17 cellular contexts compared by ENCODE assay signal in genomic region chr2:42754776-42755140, GRCh38. TPM values are rescaled to one million over a fixed set of nuclear protein-coding genes. Genes with fewer than 3 reads are reported as not detected.
A peak's percentile ranks its signal among the peaks of the same experiment; 100 is the strongest.
DNase-seq lines count a peak whose midpoint lies in the region; ATAC-seq and TF ChIP-seq lines count a peak whose summit lies in the region.
"Had no signal": no experiment of that assay in that cellular context is flagged by ENCODE, and none has a peak within 500 bp of the region (broad histone marks: within the 10 kb centered on the region; RNA-seq: fewer than 3 reads in every experiment).

No MANE protein-coding gene starts in this region.

- H3K4me1 ChIP-seq in osteoblast (ENCODE audit: insufficient read depth, low read length) (peaks cover 12% of the 10 kb centered on the region), vagina (peaks cover 15% of the 10 kb centered on the region)
- H3K4me1 ChIP-seq: A549, breast epithelium had no signal

- intact Hi-C loops in left ventricle myocardium superior (cut with micrococcal nuclease), result no loop called here
- intact Hi-C loops in left cardiac atrium (cut with DNase I), result no loop called here
- intact Hi-C loops in vagina (cut with DNase I), result no loop called here

- peak overlapping the region; percentile 45 for H3K4me2 ChIP-seq in osteoblast (ENCODE audit: insufficient read depth, low read length)
- H3K4me2 ChIP-seq: A549 had no signal

- H3K27me3 ChIP-seq in osteoblast (ENCODE audit: insufficient read depth, low read length) (no peaks in the 10 kb centered on the region), vagina (no peaks in the 10 kb centered on the region)
- H3K27me3 ChIP-seq: breast epithelium had no signal

- no peaks in the 10 kb centered on the region for H4K20me1 ChIP-seq in osteoblast (ENCODE audit: insufficient read depth, low read length)

- TF ChIP-seq POLR2A in vagina (IDR thresholded peaks at IDR 0.05), result no peak

- no peaks in the 10 kb centered on the region for H3K36me3 ChIP-seq in osteoblast (ENCODE audit: insufficient read depth, low read length)
- H3K36me3 ChIP-seq in vagina, result no peaks in the 10 kb centered on the region
- H3K36me3 ChIP-seq: breast epithelium had no signal

- ATAC-seq in left ventricle myocardium superior (peak; percentile 14), left cardiac atrium (no peak), GM18861 (IDR thresholded peaks at IDR 0.05; ENCODE audit: unreplicated experiment) (no peak), HG02798 (IDR thresholded peaks at IDR 0.05; ENCODE audit: poor library complexity, unreplicated experiment) (no peak)
- ATAC-seq: A549 had no signal

- TF ChIP-seq CTCF in osteoblast (IDR thresholded peaks at IDR 0.05; ENCODE audit: extremely low read depth, low read depth, low read length) (no peak), vagina (IDR thresholded peaks at IDR 0.05) (no peak)

- no peak overlapping the region for H2AFZ ChIP-seq in osteoblast (ENCODE audit: low read length)

- H3K4me3 ChIP-seq in osteoblast (ENCODE audit: insufficient read depth, low read length), result no peak overlapping the region
- H3K4me3 ChIP-seq in vagina, result no peak overlapping the region
- H3K4me3 ChIP-seq: A549, breast epithelium had no signal

- H3K9me3 ChIP-seq in osteoblast (ENCODE audit: low read depth, low read length), result no peaks in the 10 kb centered on the region
- no peaks in the 10 kb centered on the region for H3K9me3 ChIP-seq in vagina
- H3K9me3 ChIP-seq: A549, breast epithelium had no signal

- peak overlapping the region; percentile 89 for H3K27ac ChIP-seq in cingulate gyrus (ENCODE audit: low read depth, low read length)
- no peak overlapping the region for H3K27ac ChIP-seq in osteoblast (ENCODE audit: low read depth, low read length)
- H3K27ac ChIP-seq in vagina, result peak overlapping the region; percentile 42
- H3K27ac ChIP-seq: A549, breast epithelium had no signal

- DNase-seq in left ventricle myocardium superior (no peak), left cardiac atrium (no peak), osteoblast (ENCODE audit: insufficient read length, low spot score, missing footprints) (no peak), vagina (ENCODE audit: extremely low spot score in 2 of 2) (no peak), HPDE6-E6E7 (ENCODE audit: extremely low spot score) (no peak)
- DNase-seq: activated CD4-positive, CD25-positive, alpha-beta regulatory T cell; activated naive CD4-positive, alpha-beta T cell treated with anti-CD3 and anti-CD28 coated beads, Interleukin-2, amount 10 ng/mL, durations not matched to agents 7 days and 5 days; GOT3; NCI-H526; stimulated activated CD8-positive, alpha-beta memory T cell treated with anti-CD3 and anti-CD28 coated beads, Interleukin-4, amount 100 ng/mL, for 48 hours had no signal

- H3K79me2 ChIP-seq in osteoblast (ENCODE audit: insufficient read depth, low read length), result no peaks in the 10 kb centered on the region

RNA-seq across cellular contexts. Expression of gene OXER1, which starts 9.2 kb away (rescaled TPM):
- total RNA-seq in left ventricle myocardium superior (0.74 TPM), left cardiac atrium (under 1 TPM; 0.37 to 0.53 TPM), osteoblast (0.29 TPM in 1 of 2 replicates, not detected in the other), vagina (1.2 TPM)
- total RNA-seq: MCF 10A had no signal

RNA-seq across cellular contexts. Expression of gene HAAO, which starts 37.6 kb away (rescaled TPM):
- total RNA-seq in left ventricle myocardium superior (1.9 TPM), left cardiac atrium (1 to 10 TPM; 2.5 to 3.4 TPM), osteoblast (0.72 and 1.8 TPM in 2 replicates), vagina (5.9 TPM)
- total RNA-seq: MCF 10A, myocyte had no signal
